ENCODE assay signal across 34 cellular contexts in the genomic region with DNA sequence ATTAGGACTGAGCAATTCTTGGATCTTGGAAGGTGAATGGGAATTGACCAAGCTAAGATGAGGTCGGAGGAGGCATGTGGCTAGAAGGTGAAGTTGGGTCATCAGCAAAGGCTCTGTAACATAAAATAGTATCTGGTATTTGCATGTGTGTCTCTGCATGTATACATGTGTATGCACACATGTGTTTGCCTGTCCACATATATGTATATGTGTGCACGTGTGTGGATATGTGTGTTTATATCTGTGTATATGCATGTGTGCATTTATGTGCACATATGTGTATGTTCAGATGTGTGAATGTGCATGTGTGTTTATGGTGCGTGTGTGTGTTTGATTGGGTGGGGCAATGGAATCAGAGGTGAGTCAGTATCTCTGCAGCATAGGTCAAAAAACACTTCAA.
"Had no signal": no experiment of that assay in that cellular context is flagged by ENCODE, and none has a peak within 500 bp of the region (broad histone marks: within the 10 kb centered on the region; RNA-seq: fewer than 3 reads in every experiment).

No MANE protein-coding gene starts in this region.

- H3K4me3 ChIP-seq: MG63 had no signal

- H3K36me3 ChIP-seq: MG63 had no signal

- H3K27me3 ChIP-seq: MG63 had no signal

- DNase-seq: Karpas-422, Kasumi-1, MG63, MM.1S, MV-4-11, NCI-H1048, NCI-H1092, NCI-H1092 treated with DMSO at 0.1 percent for 48 hours, NCI-H1105, NCI-H1105 treated with DMSO at 0.1 percent for 48 hours, NCI-H1417, NCI-H1417 treated with DMSO at 0.1 percent for 48 hours, NCI-H1436, NCI-H1436 treated with DMSO at 0.1 percent for 48 hours, NCI-H146, NCI-H1694, NCI-H1694 treated with DMSO at 0.1 percent for 48 hours, NCI-H187, NCI-H187 treated with DMSO at 0.1 percent for 48 hours, NCI-H1930, NCI-H2029, NCI-H2029 treated with DMSO at 0.1 percent for 48 hours, NCI-H2081, NCI-H2081 treated with DMSO at 0.1 percent for 48 hours, NCI-H2107, NCI-H2171, NCI-H2171 treated with DMSO at 0.1 percent for 48 hours, NCI-H2227 treated with DMSO at 0.1 percent for 48 hours, NCI-H226, NCI-H345, NCI-H446, NCI-H446 treated with DMSO at 0.1 percent for 48 hours, NCI-H510A, NCI-H510A treated with DMSO at 0.1 percent for 48 hours had no signal
